8 cellular contexts compared by ENCODE assay signal in genomic region chr7:108570146-108570755, GRCh38. TPM values are rescaled to one million over a fixed set of nuclear protein-coding genes. Genes with fewer than 3 reads are reported as not detected.
A peak's percentile ranks its signal among the peaks of the same experiment; 100 is the strongest.
DNase-seq lines count a peak whose midpoint lies in the region; ATAC-seq and TF ChIP-seq lines count a peak whose summit lies in the region.

No MANE protein-coding gene starts in this region.

- H3K9me3 ChIP-seq in PC-3 (ENCODE audit: low read length) = no peaks in the 10 kb centered on the region
- H3K9me3 ChIP-seq in transverse colon = no peaks in the 10 kb centered on the region

- H3K27me3 ChIP-seq in PC-3 (ENCODE audit: low read length) = no peaks in the 10 kb centered on the region
- H3K27me3 ChIP-seq in transverse colon = no peaks in the 10 kb centered on the region

- DNase-seq in PC-3 (peak; percentile 46), activated gamma-delta T cell (lab: John Stamatoyannopoulos, UW) (peak; percentile 22), germinal center (ENCODE audit: low spot score) (peak; percentile 46), omental fat pad (ENCODE audit: low spot score) (no peak), transverse colon (peak; percentile 70)

- H3K4me2 ChIP-seq in PC-3 (ENCODE audit: low read length) = peak overlapping the region; percentile 87

- CTCF ChIA-PET in PC-3 (lab: Charles Lee) = interaction anchor here (0.5 kb wide), 1 partner anchor 233 kb away, joined by 12 read pairs; no protein-coding TSS in a partner anchor

- TF ChIP-seq POLR2A in transverse colon (IDR thresholded peaks at IDR 0.05) = peak; percentile 12

- in situ Hi-C loops in transverse colon (cut with MboI; ENCODE audit: low pct_ligation_motif_present in 1 of 4, low pct_unique_long_range_greater_than_20kb in 1 of 4, low sequenced_read_pairs in 3 of 4) = loop anchor here in 1 of 4 donors (10.0 kb wide), 1 partner anchor 45 kb away; the partner anchor contains the start of gene PNPLA8

- peak overlapping the region; percentile 73 for H3K4me3 ChIP-seq in PC-3 (ENCODE audit: low read length)
- H3K4me3 ChIP-seq in transverse colon = peak overlapping the region; percentile 72 to 92 (median 84)

- TSS peak; percentile 44 for BruUV-seq in PC-3 (replicated peaks; lab: Mats Ljungman, UMichigan)

- H2AFZ ChIP-seq in PC-3 (ENCODE audit: low read length) = peak overlapping the region; percentile 75

- H3K79me2 ChIP-seq in PC-3 (ENCODE audit: low read length) = peaks cover 69% of the 10 kb centered on the region

- H4K20me1 ChIP-seq in PC-3 (ENCODE audit: low read length) = 0 out of 2 replicates have a peak, but pooled peaks cover 7% of the 10 kb centered on the region

- no peak for TF ChIP-seq CTCF in C4-2B (conservative IDR thresholded peaks at IDR 0.05)
- TF ChIP-seq CTCF in PC-3 (conservative IDR thresholded peaks at IDR 0.05; ENCODE audit: low read depth, low read length) = no peak
- TF ChIP-seq CTCF in omental fat pad (IDR thresholded peaks at IDR 0.05) = no peak
- no peak for TF ChIP-seq CTCF in transverse colon (IDR thresholded peaks at IDR 0.05)

- intact Hi-C loops in PC-3 (cut with micrococcal nuclease) = no loop called here
- intact Hi-C loops in transverse colon (cut with DNase I; ENCODE audit: low total_unique reads) = no loop called here

- TF ChIP-seq EP300 in transverse colon (IDR thresholded peaks at IDR 0.05; ENCODE audit: low read depth) = no peak

- H3K36me3 ChIP-seq in PC-3 (ENCODE audit: low read depth, low read length) (peaks cover 22% of the 10 kb centered on the region), transverse colon (peaks cover 0 to 14% (median under 1%) of the 10 kb centered on the region in 4 donors)

- POLR2A ChIA-PET in PC-3 (lab: Charles Lee; ENCODE audit: unreplicated experiment) = no interaction called here

- H3K9ac ChIP-seq in PC-3 (ENCODE audit: low read length) = peak overlapping the region; percentile 90

- H3K4me1 ChIP-seq in PC-3 (ENCODE audit: insufficient read depth, low read length) = peaks cover 17% of the 10 kb centered on the region
- peaks cover 6 to 46% (median 28%) of the 10 kb centered on the region in 4 donors for H3K4me1 ChIP-seq in transverse colon

- 0% methylated on average over 1 to 36 of the region's 36 CpGs for WGBS in transverse colon (ENCODE audit: low coverage in 1 of 2), 2 donors

- peak overlapping the region; percentile 93 for H3K27ac ChIP-seq in C4-2B
- H3K27ac ChIP-seq in PC-3 (ENCODE audit: low read length) = peak overlapping the region; percentile 71
- peak overlapping the region; percentile 96 to 98 (median 98) for H3K27ac ChIP-seq in transverse colon

- H3F3A ChIP-seq in PC-3 (ENCODE audit: low read length, unreplicated experiment) = no peaks in the 10 kb centered on the region

- ATAC-seq in GM19395 (IDR thresholded peaks at IDR 0.05; ENCODE audit: unreplicated experiment) (peak; percentile 34), HG03521 (IDR thresholded peaks at IDR 0.05; ENCODE audit: unreplicated experiment) (peak; percentile 14), PC-3 (peak; percentile 34), omental fat pad (ENCODE audit: low FRiP score) (peak; percentile 19)

- H3K9me2 ChIP-seq in PC-3 (replicated peaks; ENCODE audit: low read length) = no peaks in the 10 kb centered on the region

RNA-seq across cellular contexts. Expression of gene DNAJB9, which starts 0.6 kb away (rescaled TPM):
- 19.2 and 24.0 TPM in 2 replicates for total RNA-seq in PC-3 (2014; rRNA removed)
- 100 to 1,000 TPM in 1 of 4 donors, 10 to 100 TPM in 3; 28.5 to 136 (median 56.6) TPM for total RNA-seq in omental fat pad
- total RNA-seq in transverse colon = 10 to 100 TPM in 2 of 4 donors, 1 to 10 TPM in 2; 2.8 to 28.3 (median 14.4) TPM

RNA-seq across cellular contexts. Expression of gene THAP5, which starts 0.7 kb away (rescaled TPM):
- 8.1 and 11.8 TPM in 2 replicates for total RNA-seq in PC-3 (2014; rRNA removed)
- 10 to 100 TPM; 12.6 to 24.7 (median 15.7) TPM for total RNA-seq in omental fat pad
- 10 to 100 TPM in 2 of 4 donors, 1 to 10 TPM in 2; 2.2 to 19.1 (median 12.8) TPM for total RNA-seq in transverse colon

RNA-seq across cellular contexts. Expression of gene PNPLA8, which starts 44.3 kb away (rescaled TPM):
- 14.6 and 19.5 TPM in 2 replicates for total RNA-seq in PC-3 (2014; rRNA removed)
- 10 to 100 TPM; 38.8 to 80.6 (median 60.4) TPM for total RNA-seq in omental fat pad
- total RNA-seq in transverse colon = 10 to 100 TPM in 2 of 4 donors, 1 to 10 TPM in 2; 4.8 to 41.9 (median 18.5) TPM
